ENCODE assay signal across 20 cellular contexts in the genomic region with DNA sequence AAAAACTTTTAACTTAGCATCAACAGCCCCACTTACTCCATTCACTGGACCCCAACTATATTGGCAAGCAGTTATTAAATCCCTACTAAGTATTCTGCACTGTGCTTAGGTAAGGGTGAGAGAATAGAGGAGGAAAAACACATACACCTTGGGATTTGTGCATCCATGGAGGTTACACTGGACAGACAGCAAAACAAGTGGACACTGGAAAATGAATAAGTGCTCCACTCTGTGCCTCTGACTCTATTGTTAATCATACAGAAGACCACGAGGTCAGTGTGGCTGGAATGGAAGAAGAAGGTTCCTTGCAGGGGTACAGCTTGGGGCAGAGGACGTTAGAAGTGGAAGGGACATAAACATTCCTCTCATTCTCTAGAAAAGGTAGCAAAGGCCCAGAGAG. TPM values are rescaled to one million over a fixed set of nuclear protein-coding genes. Genes with fewer than 3 reads are reported as not detected.
DNase-seq lines count a peak whose midpoint lies in the region; ATAC-seq, FAIRE-seq and TF ChIP-seq lines count a peak whose summit lies in the region.
"Had no signal": no experiment of that assay in that cellular context is flagged by ENCODE, and none has a peak within 500 bp of the region (broad histone marks: within the 10 kb centered on the region; RNA-seq: fewer than 3 reads in every experiment).

No MANE protein-coding gene starts in this region.

- H4K20me1 ChIP-seq in osteoblast (ENCODE audit: insufficient read depth, low read length): no peaks in the 10 kb centered on the region

- FAIRE-seq in small intestine (lab: Jason Lieb, UNC): no peak
- FAIRE-seq: colon, endometrium had no signal

- no peak overlapping the region for H3K4me2 ChIP-seq in osteoblast (ENCODE audit: insufficient read depth, low read length)

- H3K9me3 ChIP-seq in esophagus squamous epithelium (no peaks in the 10 kb centered on the region), osteoblast (ENCODE audit: low read depth, low read length) (no peaks in the 10 kb centered on the region), transverse colon (no peaks in the 10 kb centered on the region), small intestine (ENCODE audit: control insufficient read depth, low read depth) (no peaks in the 10 kb centered on the region)

- no peaks in the 10 kb centered on the region for H3K36me3 ChIP-seq in esophagus squamous epithelium
- no peaks in the 10 kb centered on the region for H3K36me3 ChIP-seq in osteoblast (ENCODE audit: insufficient read depth, low read length)
- no peaks in the 10 kb centered on the region for H3K36me3 ChIP-seq in transverse colon
- H3K36me3 ChIP-seq in small intestine (ENCODE audit: control insufficient read depth in 2 of 2, insufficient read depth in 2 of 2, low read length in 2 of 2): no peaks in the 10 kb centered on the region

- H3K4me1 ChIP-seq in esophagus squamous epithelium (peaks cover 11 to 33% (median 21%) of the 10 kb centered on the region in 3 donors), osteoblast (ENCODE audit: insufficient read depth, low read length) (no peaks in the 10 kb centered on the region), transverse colon (peaks cover 0 to 24% (median 18%) of the 10 kb centered on the region in 4 donors), small intestine (ENCODE audit: control insufficient read depth in 2 of 2, insufficient read depth in 1 of 2, low read depth in 1 of 2, low read length in 1 of 2) (no peaks in the 10 kb centered on the region)

- peak overlapping the region; percentile 94 for H3K27ac ChIP-seq in caudate nucleus (ENCODE audit: low read depth, low read length)
- peak overlapping the region in 3 of 4 donors; percentile 78 to 91 (median 88) for H3K27ac ChIP-seq in esophagus squamous epithelium
- H3K27ac ChIP-seq in osteoblast (ENCODE audit: low read depth, low read length): no peak overlapping the region
- peak overlapping the region; percentile 81 to 89 (median 84) for H3K27ac ChIP-seq in transverse colon
- H3K27ac ChIP-seq in small intestine (ENCODE audit: low read depth in 1 of 2, low read length in 1 of 2): no peak overlapping the region

- no peak for DNase-seq in caudate nucleus (lab: John Stamatoyannopoulos, UW)
- no peak for DNase-seq in esophagus squamous epithelium (lab: John Stamatoyannopoulos, UW)
- DNase-seq in osteoblast (ENCODE audit: insufficient read length, low spot score, missing footprints): peak; percentile 69
- no peak for DNase-seq in transverse colon
- no peak for DNase-seq in small intestine
- DNase-seq in D341Med (ENCODE audit: low spot score): no peak
- DNase-seq: activated CD4-positive, alpha-beta T cell treated with anti-CD3 and anti-CD28 coated beads, Interleukin-2, amount 50 U/mL, for 4 hours; activated naive CD4-positive, alpha-beta T cell; activated T-cell treated with anti-CD3 and anti-CD28 coated beads for 4 hours; AML-193; COR-L47; NCI-H146; NCI-H2171 treated with DMSO at 0.1 percent for 48 hours; NCI-H748 treated with DMSO at 0.1 percent for 48 hours; OCI-M1; SIG-M5 had no signal

- H3K79me2 ChIP-seq in osteoblast (ENCODE audit: insufficient read depth, low read length): no peaks in the 10 kb centered on the region

- H2AFZ ChIP-seq in osteoblast (ENCODE audit: low read length): no peak overlapping the region

- in situ Hi-C loops in transverse colon (cut with MboI; ENCODE audit: low pct_ligation_motif_present in 1 of 4, low pct_unique_long_range_greater_than_20kb in 1 of 4, low sequenced_read_pairs in 3 of 4): no loop called here

- H3K27me3 ChIP-seq in esophagus squamous epithelium (peaks cover 0 to 58% (median 4%) of the 10 kb centered on the region in 4 donors), osteoblast (ENCODE audit: insufficient read depth, low read length) (peaks cover 70% of the 10 kb centered on the region), transverse colon (peaks cover 32% of the 10 kb centered on the region), small intestine (ENCODE audit: control insufficient read depth in 2 of 2, insufficient read depth in 2 of 2, low read length in 2 of 2) (peaks cover 16 to 24% of the 10 kb centered on the region in 2 donors)

- intact Hi-C loops in esophagus squamous epithelium (cut with DNase I) (no loop called here), transverse colon (cut with DNase I; ENCODE audit: low total_unique reads) (loop anchor here (5.0 to 10.0 kb wide), 2 partner anchors 71 to 113 kb away; no protein-coding TSS in a partner anchor)

- ATAC-seq in GM19455 (IDR thresholded peaks at IDR 0.05; ENCODE audit: unreplicated experiment): no peak

- no peak for TF ChIP-seq CTCF in esophagus squamous epithelium (IDR thresholded peaks at IDR 0.05)
- TF ChIP-seq CTCF in osteoblast (IDR thresholded peaks at IDR 0.05; ENCODE audit: extremely low read depth, low read depth, low read length): no peak
- TF ChIP-seq CTCF in transverse colon (IDR thresholded peaks at IDR 0.05): no peak

- TF ChIP-seq EP300 in transverse colon (IDR thresholded peaks at IDR 0.05; ENCODE audit: low read depth): no peak

- no peak for TF ChIP-seq POLR2A in esophagus squamous epithelium (IDR thresholded peaks at IDR 0.05)
- no peak for TF ChIP-seq POLR2A in transverse colon (IDR thresholded peaks at IDR 0.05)

- 50 to 51% methylated on average over 2 of the region's 2 CpGs for WGBS in esophagus squamous epithelium, 2 donors
- WGBS in transverse colon (ENCODE audit: low coverage in 1 of 2), 2 donors: 52% methylated on average over 2 of the region's 2 CpGs; no CpG with 5 or more reads in 1 of the 2 donors
- WGBS in small intestine, 3 donors: 32 to 51% (median 48%) methylated on average over 2 of the region's 2 CpGs

- H3K4me3 ChIP-seq in esophagus squamous epithelium (peak overlapping the region in 3 of 4 donors; percentile 43 to 78 (median 68)), osteoblast (ENCODE audit: insufficient read depth, low read length) (no peak overlapping the region), transverse colon (peak overlapping the region in 3 of 4 donors; percentile 12 to 82 (median 69)), small intestine (ENCODE audit: low read depth in 1 of 2, low read length in 2 of 2) (no peak overlapping the region)

RNA-seq across cellular contexts. Expression of a gene that starts 3.2 kb away (rescaled TPM):
- total RNA-seq in esophagus squamous epithelium: 10 to 100 TPM in 1 of 4 donors, 1 to 10 TPM in 2, under 1 TPM in 1; 0.72 to 17.4 (median 5.3) TPM
- total RNA-seq in osteoblast: 0.59 and 0.72 TPM in 2 replicates
- total RNA-seq in transverse colon: 10 to 100 TPM; 13.9 to 42.0 (median 28.6) TPM
- 1 to 10 TPM in 2 of 3 donors, under 1 TPM in 1; 0.67 to 6.9 (median 3.2) TPM for polyA plus RNA-seq in small intestine
- total RNA-seq: T-helper 2 cell treated with Interferon-gamma antibody and Interleukin-4, amounts not matched to agents 100 ng/mL and 5 ng/mL, for 36 hours had no signal

Comparison
In these comparisons a context has a peak if more than half of its experiments do, and no peak if none do; other contexts are left out.
1. H3K27ac ChIP-seq: peak in caudate nucleus (single experiment), esophagus squamous epithelium (3 of 4) and transverse colon (4 of 4); none in osteoblast (single experiment) and small intestine (0 of 2).
2. H3K4me3 ChIP-seq: peak in esophagus squamous epithelium (3 of 4) and transverse colon (3 of 4); none in osteoblast (single experiment) and small intestine (0 of 2).